Comparison of ENCODE assay signal across 18 cellular contexts in genomic region chr1:53123462-53124129, GRCh38. TPM values are rescaled to one million over a fixed set of nuclear protein-coding genes. Genes with fewer than 3 reads are reported as not detected.
DNase-seq lines count a peak whose midpoint lies in the region; ATAC-seq and TF ChIP-seq lines count a peak whose summit lies in the region.
"Had no signal": no experiment of that assay in that cellular context is flagged by ENCODE, and none has a peak within 500 bp of the region (broad histone marks: within the 10 kb centered on the region; RNA-seq: fewer than 3 reads in every experiment).

No MANE protein-coding gene starts in this region.

- H3K36me3 ChIP-seq in right atrium auricular region, result no peaks in the 10 kb centered on the region
- H3K36me3 ChIP-seq in prostate gland, result no peaks in the 10 kb centered on the region
- H3K36me3 ChIP-seq in aorta (ENCODE audit: control insufficient read depth in 1 of 2, insufficient read depth in 2 of 2, low read length in 1 of 2), result no peaks in the 10 kb centered on the region

- H3K9me3 Mint-ChIP-seq in T-helper 2 cell treated with Interferon-gamma antibody and Interleukin-4, amounts not matched to agents 5 μg/mL and 100 μg/mL, for 36 hours, result no peaks in the 10 kb centered on the region

- DNase-seq in cardiac fibroblast (ENCODE audit: low read depth in 2 of 2) (peak; percentile 41 to 92), right atrium auricular region (ENCODE audit: low spot score) (peak; percentile 81), prostate gland (ENCODE audit: low spot score) (no peak), aorta (peak; percentile 85)
- DNase-seq in T-helper 2 cell treated with Interferon-gamma antibody and Interleukin-4, amounts not matched to agents 5 μg/mL and 100 μg/mL, for 36 hours (ENCODE audit: low spot score), result no peak
- DNase-seq: activated CD4-positive, alpha-beta T cell treated with anti-CD3 and anti-CD28 coated beads for 48 hours; activated gamma-delta T cell treated with Interleukin-2 at 50 U/mL for 16 hours; cerebellar nuclear complex; COR-L47; NCI-H1092; NCI-H446; occipital lobe; stimulated activated CD4-positive, alpha-beta T cell treated with anti-CD3 and anti-CD28 coated beads, Interleukin-4, amount 100 ng/mL, for 24 hours; stimulated activated naive CD4-positive, alpha-beta T cell treated with Interleukin-2 at 50 U/mL for 16 hours; T-helper 17 cell had no signal

- no peak for TF ChIP-seq CTCF in cardiac fibroblast (IDR thresholded peaks at IDR 0.05; ENCODE audit: low read depth, low read length)
- TF ChIP-seq CTCF in right atrium auricular region (IDR thresholded peaks at IDR 0.05), result no peak
- TF ChIP-seq CTCF in prostate gland (IDR thresholded peaks at IDR 0.05), result no peak

- H3K36me3 Mint-ChIP-seq in T-helper 2 cell treated with Interferon-gamma antibody and Interleukin-4, amounts not matched to agents 5 μg/mL and 100 μg/mL, for 36 hours (ENCODE audit: low read depth), result no peaks in the 10 kb centered on the region

- H3K27ac ChIP-seq in right atrium auricular region (peak overlapping the region; percentile 68 to 84), prostate gland (peak overlapping the region; percentile 24 to 41), aorta (ENCODE audit: low read depth in 1 of 2, low read length in 2 of 2) (peak overlapping the region in 1 of 2 donors; percentile 28)

- intact Hi-C loops in prostate gland (cut with DNase I) (no loop called here), aorta (cut with DNase I) (no loop called here)

- H3K27me3 Mint-ChIP-seq in T-helper 2 cell treated with Interferon-gamma antibody and Interleukin-4, amounts not matched to agents 5 μg/mL and 100 μg/mL, for 36 hours (ENCODE audit: low read depth), result peaks cover 3% of the 10 kb centered on the region

- H3K4me3 ChIP-seq in cardiac fibroblast (replicated peaks in 1 of 2; ENCODE audit: low read depth in 2 of 2, low read length in 2 of 2), result no peak overlapping the region
- H3K4me3 ChIP-seq in right atrium auricular region, result no peak overlapping the region
- H3K4me3 ChIP-seq in prostate gland, result no peak overlapping the region
- no peak overlapping the region for H3K4me3 ChIP-seq in aorta (ENCODE audit: low read length in 2 of 2)

- WGBS in prostate gland, result 56% methylated on average over 18 of the region's 18 CpGs
- 20 to 26% methylated on average over 17 to 18 of the region's 18 CpGs for WGBS in aorta, 2 donors

- H3K4me1 Mint-ChIP-seq in T-helper 2 cell treated with Interferon-gamma antibody and Interleukin-4, amounts not matched to agents 5 μg/mL and 100 μg/mL, for 36 hours (ENCODE audit: low read depth), result no peaks in the 10 kb centered on the region

- H3K4me3 Mint-ChIP-seq in T-helper 2 cell treated with Interferon-gamma antibody and Interleukin-4, amounts not matched to agents 5 μg/mL and 100 μg/mL, for 36 hours, result no peak overlapping the region
- H3K4me3 Mint-ChIP-seq: T-helper 17 cell had no signal

- no peak overlapping the region for H3K27ac Mint-ChIP-seq in T-helper 2 cell treated with Interferon-gamma antibody and Interleukin-4, amounts not matched to agents 5 μg/mL and 100 μg/mL, for 36 hours
- H3K27ac Mint-ChIP-seq: T-helper 17 cell had no signal

- H3K9me3 ChIP-seq in right atrium auricular region, result no peaks in the 10 kb centered on the region
- no peaks in the 10 kb centered on the region for H3K9me3 ChIP-seq in prostate gland
- no peaks in the 10 kb centered on the region for H3K9me3 ChIP-seq in aorta (ENCODE audit: control insufficient read depth, low read length)

- H3K4me1 ChIP-seq in right atrium auricular region, result peaks cover 0 to 44% of the 10 kb centered on the region in 2 donors
- H3K4me1 ChIP-seq in prostate gland (replicated peaks), result no peaks in the 10 kb centered on the region
- H3K4me1 ChIP-seq in aorta (ENCODE audit: control insufficient read depth in 1 of 2, insufficient read depth in 2 of 2, low read length in 2 of 2), result no peaks in the 10 kb centered on the region

- no peaks in the 10 kb centered on the region for H3K27me3 ChIP-seq in right atrium auricular region
- no peaks in the 10 kb centered on the region for H3K27me3 ChIP-seq in prostate gland (replicated peaks; ENCODE audit: insufficient read depth)
- no peaks in the 10 kb centered on the region for H3K27me3 ChIP-seq in aorta (ENCODE audit: control insufficient read depth in 1 of 2, insufficient read depth in 2 of 2, low read length in 1 of 2)

- TF ChIP-seq POLR2A in prostate gland (IDR thresholded peaks at IDR 0.05), result no peak

- ATAC-seq in aorta (ENCODE audit: low FRiP score) (peak; percentile 74), HG03457 (IDR thresholded peaks at IDR 0.05; ENCODE audit: unreplicated experiment) (no peak), esophagus mucosa (no peak)
- ATAC-seq: T-helper 17 cell had no signal

RNA-seq across cellular contexts. Expression of gene SLC1A7, which starts 18.8 kb away (rescaled TPM):
- under 1 TPM; 0.56 to 0.71 TPM for total RNA-seq in right atrium auricular region
- 1 to 10 TPM in 1 of 2 donors, not detected in 1; 1.8 TPM for total RNA-seq in prostate gland
- total RNA-seq in aorta, result 1 to 10 TPM in 1 of 2 donors, under 1 TPM in 1; 0.16 to 1.4 TPM
- polyA plus RNA-seq in aorta, result under 1 TPM in 1 of 2 donors, not detected in 1; 0.25 TPM
- total RNA-seq in esophagus mucosa, result not detected
- total RNA-seq: kidney epithelial cell, occipital lobe, T-helper 17 cell had no signal

Comparison
In these comparisons a context has a peak if more than half of its experiments do, and no peak if none do; other contexts are left out.
1. DNase-seq: peak in cardiac fibroblast (2 of 2), right atrium auricular region (single experiment) and aorta (2 of 2); none in prostate gland (single experiment) and T-helper 2 cell treated with Interferon-gamma antibody and Interleukin-4, amounts not matched to agents 5 μg/mL and 100 μg/mL, for 36 hours (single experiment).